26 cellular contexts compared by ENCODE assay signal in the genomic region with DNA sequence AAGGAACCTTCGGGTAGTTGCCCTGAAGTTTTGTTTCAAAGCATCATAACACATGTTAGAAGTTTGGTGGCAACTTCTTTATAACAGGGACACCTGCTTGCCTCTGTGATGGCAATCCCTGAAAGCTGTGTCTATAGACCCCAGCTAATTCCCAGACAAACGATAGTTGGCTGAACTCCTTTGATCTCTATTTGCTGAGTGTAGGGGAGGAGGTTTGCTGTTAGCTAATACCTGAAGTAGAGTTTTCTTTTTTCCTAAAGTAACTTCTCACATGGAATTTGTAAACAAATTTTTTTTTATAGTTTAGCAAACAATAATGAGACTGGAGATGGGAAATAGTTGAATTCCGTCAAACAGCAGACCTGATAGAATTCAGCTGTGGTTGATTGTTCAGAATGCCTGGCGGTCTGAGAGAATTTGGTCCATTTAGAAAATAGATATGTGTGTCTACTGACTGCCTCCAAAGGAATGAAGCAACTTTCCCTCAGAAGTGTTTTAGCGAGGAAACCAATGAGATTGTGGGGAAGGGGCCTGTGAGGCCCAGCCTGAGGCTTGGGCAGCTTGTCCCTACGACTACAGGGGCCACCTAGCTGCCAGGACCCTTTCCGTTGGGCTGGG.
"Had no signal": no experiment of that assay in that cellular context is flagged by ENCODE, and none has a peak within 500 bp of the region (broad histone marks: within the 10 kb centered on the region; RNA-seq: fewer than 3 reads in every experiment).

No MANE protein-coding gene starts in this region.

- FAIRE-seq: TTC549 had no signal

- DNase-seq: activated B cell treated with CpG ODN at 0.5 μM for 24 hours; activated CD4-positive, alpha-beta T cell treated with anti-CD3 and anti-CD28 coated beads for 1 hour; activated CD4-positive, alpha-beta T cell treated with anti-CD3 and anti-CD28 coated beads, Interleukin-2, amount 10 ng/mL, durations not matched to agents 24 days and 14 days; activated CD4-positive, alpha-beta T cell treated with anti-CD3 and anti-CD28 coated beads, Interleukin-2, amount 50 U/mL, for 48 hours; activated CD8-positive, alpha-beta memory T cell treated with anti-CD3 and anti-CD28 coated beads, Interleukin-2, amount 10 ng/mL, durations not matched to agents 7 days and 5 days; activated effector memory CD4-positive, alpha-beta T cell treated with anti-CD3 and anti-CD28 coated beads, Interleukin-2, amount 50 U/mL, for 16 hours; activated naive CD4-positive, alpha-beta T cell treated with Interleukin-2 at 50 U/mL for 16 hours; activated naive CD8-positive, alpha-beta T cell treated with anti-CD3 and anti-CD28 coated beads, Interleukin-2, amount 50 U/mL, for 24 hours; activated T-cell treated with anti-CD3 and anti-CD28 coated beads, Interleukin-2, amount 50 U/mL, for 24 hours; amniotic stem cell; NCI-H1048; NCI-H1930; NCI-H2171; NCI-H2227 treated with DMSO at 0.1 percent for 48 hours; NCI-H446 treated with DMSO at 0.1 percent for 48 hours; NCI-H526 treated with DMSO at 0.1 percent for 48 hours; SIG-M5; T-helper 17 cell; T1000 had no signal

- H3K36me3 ChIP-seq: ascending aorta had no signal

- H3K4me3 ChIP-seq: ascending aorta, PC-9 had no signal

- H3K9me3 ChIP-seq: ascending aorta had no signal

- H3K4me2 ChIP-seq: PC-9 had no signal

- H3K27ac ChIP-seq: ascending aorta had no signal

- H2AFZ ChIP-seq: PC-9 had no signal

- H3K27me3 ChIP-seq: ascending aorta had no signal

- H3K9me3 Mint-ChIP-seq: activated B cell treated with CpG ODN at 0.5 μM for 24 hours; activated CD4-positive, alpha-beta T cell treated with anti-CD3 and anti-CD28 coated beads, Interleukin-2, amount 10 ng/mL, durations not matched to agents 24 days and 14 days; activated naive CD4-positive, alpha-beta T cell treated with anti-CD3 and anti-CD28 coated beads, Interleukin-2, amount 50 U/mL, for 72 hours; activated naive CD8-positive, alpha-beta T cell treated with anti-CD3 and anti-CD28 coated beads, Interleukin-2, amount 50 U/mL, for 24 hours; activated T-cell treated with anti-CD3 and anti-CD28 coated beads, Interleukin-2, amount 50 U/mL, for 24 hours; activated T-helper 1 cell treated with anti-CD3 and anti-CD28 coated beads, Interleukin-12 subunit alpha, Interleukin-12 subunit beta, Interleukin-2, Interleukin-4 antibody, amounts not matched to agents 30 ng/mL and 10 ng/mL and 1 ng/mL, durations not matched to agents 14 hours and 24 hours and 36 hours; brain; central memory CD8-positive, alpha-beta T cell had no signal

- ATAC-seq: activated CD8-positive, alpha-beta memory T cell treated with anti-CD3 and anti-CD28 coated beads, Interleukin-2, amount 10 ng/mL, durations not matched to agents 7 days and 5 days; activated naive CD4-positive, alpha-beta T cell treated with anti-CD3 and anti-CD28 coated beads, Interleukin-2, amount 50 U/mL, for 72 hours; activated naive CD8-positive, alpha-beta T cell treated with anti-CD3 and anti-CD28 coated beads, Interleukin-2, amount 50 U/mL, for 24 hours; T-helper 17 cell had no signal

- H3K4me1 Mint-ChIP-seq: activated B cell treated with CpG ODN at 0.5 μM for 24 hours had no signal

- H3K27me3 Mint-ChIP-seq: activated B cell treated with CpG ODN at 0.5 μM for 24 hours; activated CD4-positive, alpha-beta T cell treated with anti-CD3 and anti-CD28 coated beads, Interleukin-2, amount 10 ng/mL, durations not matched to agents 24 days and 14 days; activated CD8-positive, alpha-beta memory T cell treated with anti-CD3 and anti-CD28 coated beads, Interleukin-2, amount 10 ng/mL, durations not matched to agents 7 days and 5 days; activated naive CD8-positive, alpha-beta T cell treated with anti-CD3 and anti-CD28 coated beads, Interleukin-2, amount 50 U/mL, for 24 hours; activated T-cell treated with anti-CD3 and anti-CD28 coated beads, Interleukin-2, amount 50 U/mL, for 24 hours; brain; central memory CD8-positive, alpha-beta T cell; T-helper 17 cell had no signal

- H3K36me3 Mint-ChIP-seq: activated naive CD4-positive, alpha-beta T cell treated with anti-CD3 and anti-CD28 coated beads, Interleukin-2, amount 50 U/mL, for 72 hours; brain had no signal

- H3K27ac Mint-ChIP-seq: activated B cell treated with CpG ODN at 0.5 μM for 24 hours; activated CD4-positive, alpha-beta T cell treated with anti-CD3 and anti-CD28 coated beads, Interleukin-2, amount 10 ng/mL, durations not matched to agents 24 days and 14 days; activated CD8-positive, alpha-beta memory T cell treated with anti-CD3 and anti-CD28 coated beads, Interleukin-2, amount 10 ng/mL, durations not matched to agents 7 days and 5 days; activated naive CD4-positive, alpha-beta T cell treated with anti-CD3 and anti-CD28 coated beads, Interleukin-2, amount 50 U/mL, for 72 hours; activated naive CD8-positive, alpha-beta T cell treated with anti-CD3 and anti-CD28 coated beads, Interleukin-2, amount 50 U/mL, for 24 hours; activated T-cell treated with anti-CD3 and anti-CD28 coated beads, Interleukin-2, amount 50 U/mL, for 24 hours; activated T-helper 1 cell treated with anti-CD3 and anti-CD28 coated beads, Interleukin-12 subunit alpha, Interleukin-12 subunit beta, Interleukin-2, Interleukin-4 antibody, amounts not matched to agents 30 ng/mL and 10 ng/mL and 1 ng/mL, durations not matched to agents 14 hours and 24 hours and 36 hours; brain; T-helper 17 cell had no signal

- H3K4me3 Mint-ChIP-seq: activated B cell treated with CpG ODN at 0.5 μM for 24 hours; activated CD4-positive, alpha-beta T cell treated with anti-CD3 and anti-CD28 coated beads, Interleukin-2, amount 10 ng/mL, durations not matched to agents 24 days and 14 days; activated CD8-positive, alpha-beta memory T cell treated with anti-CD3 and anti-CD28 coated beads, Interleukin-2, amount 10 ng/mL, durations not matched to agents 7 days and 5 days; activated naive CD8-positive, alpha-beta T cell treated with anti-CD3 and anti-CD28 coated beads, Interleukin-2, amount 50 U/mL, for 24 hours; activated T-cell treated with anti-CD3 and anti-CD28 coated beads, Interleukin-2, amount 50 U/mL, for 24 hours; activated T-helper 1 cell treated with anti-CD3 and anti-CD28 coated beads, Interleukin-12 subunit alpha, Interleukin-12 subunit beta, Interleukin-2, Interleukin-4 antibody, amounts not matched to agents 30 ng/mL and 10 ng/mL and 1 ng/mL, durations not matched to agents 14 hours and 24 hours and 36 hours; brain; central memory CD8-positive, alpha-beta T cell; T-helper 17 cell had no signal
